In the genomic region with DNA sequence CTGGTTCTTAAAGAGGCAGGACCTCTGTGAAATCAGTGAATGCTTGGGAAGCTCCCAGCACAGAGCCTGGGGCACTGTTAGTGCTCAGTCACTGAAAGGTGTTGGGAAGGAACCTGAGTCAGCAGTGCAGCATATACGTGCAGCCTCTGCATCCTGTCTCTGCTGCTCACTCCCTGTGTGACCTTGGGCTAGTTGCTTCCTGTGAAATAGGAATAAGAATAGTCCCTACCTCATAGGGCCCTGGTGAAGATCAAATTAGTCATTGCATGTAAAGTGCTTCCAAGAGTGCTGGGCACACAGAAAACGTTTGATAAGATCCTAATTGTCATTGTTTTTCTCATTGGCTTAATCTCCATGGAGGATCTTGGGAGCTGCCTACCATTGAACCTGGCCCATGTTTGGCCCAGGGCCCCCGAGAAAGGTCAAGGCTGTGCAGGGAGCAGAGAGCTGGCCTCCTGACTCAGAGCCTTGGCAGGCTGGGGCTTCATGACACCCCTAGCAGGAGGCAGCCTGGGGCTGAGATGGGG, we compare ENCODE assay signal across 11 cellular contexts.
DNase-seq lines count a peak whose midpoint lies in the region; ATAC-seq and TF ChIP-seq lines count a peak whose summit lies in the region.
"Had no signal": no experiment of that assay in that cellular context is flagged by ENCODE, and none has a peak within 500 bp of the region (broad histone marks: within the 10 kb centered on the region; RNA-seq: fewer than 3 reads in every experiment).

No MANE protein-coding gene starts in this region.

- POLR2A ChIA-PET in Panc1 (lab: Charles Lee), result no interaction called here

- 27 to 42% methylated on average over 2 to 3 of the region's 3 CpGs for WGBS in endodermal cell (ENCODE audit: insufficient coverage in 1 of 2, insufficient read length in 1 of 2), 2 experiments

- H3K27me3 ChIP-seq in BE2C (no peaks in the 10 kb centered on the region), Panc1 (ENCODE audit: control insufficient read depth, insufficient read depth, low read length) (peaks cover 4% of the 10 kb centered on the region), endodermal cell (ENCODE audit: control insufficient read depth, insufficient read depth, low read length, poor library complexity, severe bottlenecking) (no peaks in the 10 kb centered on the region)

- H3K4me3 ChIP-seq in BE2C (ENCODE audit: low read depth, low read length) (no peak overlapping the region), Panc1 (ENCODE audit: low read depth in 2 of 2, low read length in 2 of 2) (no peak overlapping the region), endodermal cell (ENCODE audit: low read length) (no peak overlapping the region)
- H3K4me3 ChIP-seq: lung had no signal

- intact Hi-C loops in Panc1 (cut with micrococcal nuclease; ENCODE audit: unreplicated experiment), result no loop called here

- H3K4me1 ChIP-seq in BE2C, result peaks cover 9% of the 10 kb centered on the region
- no peaks in the 10 kb centered on the region for H3K4me1 ChIP-seq in Panc1 (ENCODE audit: control insufficient read depth, insufficient read depth, low read length)
- H3K4me1 ChIP-seq in endodermal cell (ENCODE audit: control insufficient read depth, insufficient read depth, low read length), result peaks cover 17% of the 10 kb centered on the region

- H3K9ac ChIP-seq in endodermal cell (ENCODE audit: extremely low read depth, low read length, poor library complexity, severe bottlenecking), result no peak overlapping the region

- in situ Hi-C loops in Panc1 (cut with HindIII; ENCODE audit: low pct_unique_long_range_greater_than_20kb, low sequenced_read_pairs) (no loop called here), GM13977 (cut with MboI; ENCODE audit: low pct_unique_long_range_greater_than_20kb, low sequenced_read_pairs, unreplicated experiment) (no loop called here)

- H3K9me3 Mint-ChIP-seq in endodermal cell, result no peaks in the 10 kb centered on the region
- no peaks in the 10 kb centered on the region for H3K9me3 Mint-ChIP-seq in stimulated activated naive B cell treated with anti-CD40 and anti-IgM and Interleukin-4, amounts not matched to agents 10 μg/mL and 1 μg/mL and 100 μg/mL, for 72 hours
- H3K9me3 Mint-ChIP-seq: dendritic cell treated with granulocyte-macrophage colony-stimulating factor and Interleukin-4, amounts not matched to agents 40 ng/mL and 50 ng/mL, for 4 days had no signal

- no TSS peak for BruUV-seq in Panc1 (replicated peaks; lab: Mats Ljungman, UMichigan)

- TF ChIP-seq CTCF in BE2C (IDR thresholded peaks at IDR 0.05; ENCODE audit: low read depth, low read length), result no peak
- TF ChIP-seq CTCF in Panc1 (IDR thresholded peaks at IDR 0.05), result no peak
- no peak for TF ChIP-seq CTCF in endodermal cell (conservative IDR thresholded peaks at IDR 0.05)
- TF ChIP-seq CTCF in GM13977 (IDR thresholded peaks at IDR 0.05; ENCODE audit: extremely low read depth, insufficient read depth, missing control alignments), result no peak

- peaks cover 39% of the 10 kb centered on the region for H3K4me1 Mint-ChIP-seq in endodermal cell
- no peaks in the 10 kb centered on the region for H3K4me1 Mint-ChIP-seq in stimulated activated naive B cell treated with anti-CD40 and anti-IgM and Interleukin-4, amounts not matched to agents 10 μg/mL and 1 μg/mL and 100 μg/mL, for 72 hours

- H3K36me3 Mint-ChIP-seq in endodermal cell (ENCODE audit: low read depth), result no peaks in the 10 kb centered on the region
- H3K36me3 Mint-ChIP-seq in stimulated activated naive B cell treated with anti-CD40 and anti-IgM and Interleukin-4, amounts not matched to agents 10 μg/mL and 1 μg/mL and 100 μg/mL, for 72 hours, result no peaks in the 10 kb centered on the region

- CTCF ChIA-PET in Panc1 (lab: Charles Lee), result no interaction called here

- DNase-seq in BE2C, result peak; percentile 69
- DNase-seq in Panc1 (ENCODE audit: low read depth, low spot score), result no peak
- DNase-seq in endodermal cell, result peak; percentile 71
- no peak for DNase-seq in left lobe of liver (ENCODE audit: low spot score)
- no peak for DNase-seq in GM13977 (ENCODE audit: low spot score)
- DNase-seq in stimulated activated naive B cell treated with anti-CD40 and anti-IgM and Interleukin-4, amounts not matched to agents 10 μg/mL and 1 μg/mL and 100 μg/mL, for 72 hours, result no peak
- DNase-seq in NCI-H2029 treated with DMSO at 0.1 percent for 48 hours (lab: John Stamatoyannopoulos, UW), result no peak
- DNase-seq: NCI-H1417 had no signal

- H3K9me3 ChIP-seq in BE2C (no peaks in the 10 kb centered on the region), Panc1 (ENCODE audit: control insufficient read depth, insufficient read depth, low read depth, low read length) (no peaks in the 10 kb centered on the region), endodermal cell (ENCODE audit: control insufficient read depth, low read length) (no peaks in the 10 kb centered on the region)

- H3K36me3 ChIP-seq in BE2C (no peaks in the 10 kb centered on the region), Panc1 (ENCODE audit: control insufficient read depth, insufficient read depth, low read length) (no peaks in the 10 kb centered on the region), endodermal cell (ENCODE audit: control insufficient read depth, insufficient read depth, low read length) (no peaks in the 10 kb centered on the region)

- H3K27ac ChIP-seq in Panc1 (ENCODE audit: low read length) (no peak overlapping the region), endodermal cell (ENCODE audit: low read depth, low read length) (no peak overlapping the region)

- no peak overlapping the region for H3K4me3 Mint-ChIP-seq in endodermal cell
- H3K4me3 Mint-ChIP-seq in stimulated activated naive B cell treated with anti-CD40 and anti-IgM and Interleukin-4, amounts not matched to agents 10 μg/mL and 1 μg/mL and 100 μg/mL, for 72 hours, result no peak overlapping the region
- H3K4me3 Mint-ChIP-seq: dendritic cell treated with granulocyte-macrophage colony-stimulating factor and Interleukin-4, amounts not matched to agents 40 ng/mL and 50 ng/mL, for 4 days had no signal

- peak; percentile 37; the same call in 1 of the 2 replicates for ATAC-seq in Panc1
- peak; percentile 39 for ATAC-seq in left lobe of liver
- no peak for ATAC-seq in HG02981 (IDR thresholded peaks at IDR 0.05; ENCODE audit: unreplicated experiment)
- no peak for ATAC-seq in stimulated activated naive B cell treated with anti-CD40 and anti-IgM and Interleukin-4, amounts not matched to agents 10 μg/mL and 1 μg/mL and 100 μg/mL, for 72 hours (replicated peaks)

- H3K27ac Mint-ChIP-seq in endodermal cell, result no peak overlapping the region
- no peak overlapping the region for H3K27ac Mint-ChIP-seq in stimulated activated naive B cell treated with anti-CD40 and anti-IgM and Interleukin-4, amounts not matched to agents 10 μg/mL and 1 μg/mL and 100 μg/mL, for 72 hours
- H3K27ac Mint-ChIP-seq: dendritic cell treated with granulocyte-macrophage colony-stimulating factor and Interleukin-4, amounts not matched to agents 40 ng/mL and 50 ng/mL, for 4 days had no signal

- peaks cover 21% of the 10 kb centered on the region for H3K27me3 Mint-ChIP-seq in endodermal cell (ENCODE audit: insufficient read depth)
- H3K27me3 Mint-ChIP-seq in stimulated activated naive B cell treated with anti-CD40 and anti-IgM and Interleukin-4, amounts not matched to agents 10 μg/mL and 1 μg/mL and 100 μg/mL, for 72 hours, result peaks cover 5 to 9% of the 10 kb centered on the region in 2 donors

Comparison
In these comparisons a context has a peak if more than half of its experiments do, and no peak if none do; other contexts are left out.
1. DNase-seq: peak in BE2C (single experiment) and endodermal cell (single experiment); none in Panc1 (single experiment), left lobe of liver (single experiment), GM13977 (single experiment), stimulated activated naive B cell treated with anti-CD40 and anti-IgM and Interleukin-4, amounts not matched to agents 10 μg/mL and 1 μg/mL and 100 μg/mL, for 72 hours (single experiment) and NCI-H2029 treated with DMSO at 0.1 percent for 48 hours (single experiment).
2. ATAC-seq: peak in Panc1 (single experiment) and left lobe of liver (single experiment); none in HG02981 (single experiment) and stimulated activated naive B cell treated with anti-CD40 and anti-IgM and Interleukin-4, amounts not matched to agents 10 μg/mL and 1 μg/mL and 100 μg/mL, for 72 hours (0 of 2).